In genomic region chr3:153977148-153977547, GRCh38 we compare ENCODE assay signal across 13 cellular contexts.
DNase-seq lines count a peak whose midpoint lies in the region; ATAC-seq and TF ChIP-seq lines count a peak whose summit lies in the region.
"Had no signal": no experiment of that assay in that cellular context is flagged by ENCODE, and none has a peak within 500 bp of the region (broad histone marks: within the 10 kb centered on the region; RNA-seq: fewer than 3 reads in every experiment).

No MANE protein-coding gene starts in this region.

- no peak overlapping the region for H3K4ac ChIP-seq in mesenchymal stem cell (ENCODE audit: low read depth in 1 of 2, low read length in 2 of 2)

- no peak overlapping the region for H4K91ac ChIP-seq in mesenchymal stem cell (ENCODE audit: low read length)

- ATAC-seq in left lung, result peak; percentile 41
- ATAC-seq: natural killer cell treated with Interleukin-12 subunit alpha and Interleukin-12 subunit beta and Interleukin-15 and Interleukin-18, amount 100 ng/mL, for 72 hours had no signal

- no peaks in the 10 kb centered on the region for H3K79me1 ChIP-seq in mesenchymal stem cell (replicated peaks; ENCODE audit: low read length, poor library complexity, severe bottlenecking)

- H3K4me1 ChIP-seq in adipocyte (ENCODE audit: control insufficient read depth, insufficient read depth, low read length) (peaks cover 18% of the 10 kb centered on the region), esophagus muscularis mucosa (peaks cover 6 to 42% (median 28%) of the 10 kb centered on the region in 4 donors), left lung (no peaks in the 10 kb centered on the region), tibial nerve (peaks cover 0 to 50% (median 15%) of the 10 kb centered on the region in 4 donors), mesenchymal stem cell (ENCODE audit: control insufficient read depth, insufficient read depth, low read depth, low read length) (peaks cover 4% of the 10 kb centered on the region)
- H3K4me1 ChIP-seq: Peyer's patch had no signal

- no peak for TF ChIP-seq POLR2A in esophagus muscularis mucosa (IDR thresholded peaks at IDR 0.05; ENCODE audit: low read depth)
- no peak for TF ChIP-seq POLR2A in tibial nerve (IDR thresholded peaks at IDR 0.05)

- no peak overlapping the region for H4K8ac ChIP-seq in mesenchymal stem cell (ENCODE audit: low read length)

- intact Hi-C loops in esophagus muscularis mucosa (cut with DNase I) (no loop called here), left lung (cut with DNase I) (no loop called here)

- H3K4me3 ChIP-seq in adipocyte (ENCODE audit: low read length) (no peak overlapping the region), esophagus muscularis mucosa (no peak overlapping the region), left lung (no peak overlapping the region), tibial nerve (peak overlapping the region in 1 of 4 donors; percentile 17), mesenchymal stem cell (ENCODE audit: insufficient read depth in 1 of 2, low read depth in 1 of 2, low read length in 2 of 2) (no peak overlapping the region)
- H3K4me3 ChIP-seq: breast epithelium, Peyer's patch had no signal

- TF ChIP-seq EP300 in esophagus muscularis mucosa (IDR thresholded peaks at IDR 0.05), result no peak
- TF ChIP-seq EP300 in tibial nerve (IDR thresholded peaks at IDR 0.05), result peak in 1 of 2 donors; percentile 48

- H2AK5ac ChIP-seq in mesenchymal stem cell (ENCODE audit: low read length, severe bottlenecking), result no peak overlapping the region

- no peak overlapping the region for H3K18ac ChIP-seq in mesenchymal stem cell (ENCODE audit: low read depth in 1 of 2, low read length in 2 of 2)

- H3K9ac ChIP-seq in adipocyte (ENCODE audit: low read length) (no peak overlapping the region), mesenchymal stem cell (ENCODE audit: low read length) (no peak overlapping the region)

- H2BK120ac ChIP-seq in mesenchymal stem cell (ENCODE audit: low read depth, low read length), result no peak overlapping the region

- no peak overlapping the region for H3K23ac ChIP-seq in mesenchymal stem cell (ENCODE audit: low read length in 2 of 2)

- H3K9me3 ChIP-seq in adipocyte (ENCODE audit: control insufficient read depth, low read length) (peaks cover 4% of the 10 kb centered on the region), esophagus muscularis mucosa (no peaks in the 10 kb centered on the region), left lung (no peaks in the 10 kb centered on the region), tibial nerve (no peaks in the 10 kb centered on the region), mesenchymal stem cell (ENCODE audit: control insufficient read depth, low read length) (no peaks in the 10 kb centered on the region)
- H3K9me3 ChIP-seq: breast epithelium, Peyer's patch had no signal

- H3K27me3 ChIP-seq in adipocyte (replicated peaks; ENCODE audit: control insufficient read depth, insufficient read depth, low read length), result no peaks in the 10 kb centered on the region
- no peaks in the 10 kb centered on the region for H3K27me3 ChIP-seq in esophagus muscularis mucosa
- no peaks in the 10 kb centered on the region for H3K27me3 ChIP-seq in left lung
- no peaks in the 10 kb centered on the region for H3K27me3 ChIP-seq in tibial nerve
- H3K27me3 ChIP-seq in mesenchymal stem cell (ENCODE audit: control insufficient read depth in 1 of 2, insufficient read depth in 1 of 2, low read length in 2 of 2), result no peaks in the 10 kb centered on the region
- H3K27me3 ChIP-seq: breast epithelium, Peyer's patch had no signal

- WGBS in esophagus muscularis mucosa, result 25% methylated on average over 2 of the region's 2 CpGs
- WGBS in tibial nerve, 2 donors, result 11% methylated on average over 2 of the region's 2 CpGs
- WGBS in mesenchymal stem cell, result 88% methylated on average over 2 of the region's 2 CpGs

- H2BK5ac ChIP-seq in mesenchymal stem cell (ENCODE audit: low read depth, low read length, poor library complexity, severe bottlenecking), result no peak overlapping the region

- no peak overlapping the region for H3K14ac ChIP-seq in mesenchymal stem cell (ENCODE audit: low read length in 2 of 2)

- DNase-seq in adipocyte (ENCODE audit: low read depth) (peak; percentile 7), esophagus muscularis mucosa (ENCODE audit: extremely low spot score) (no peak), left lung (no peak), tibial nerve (ENCODE audit: low spot score in 2 of 2) (peak in 1 of 2 donors; percentile 45), NCI-H187 (lab: John Stamatoyannopoulos, UW) (no peak), mesenchymal stem cell (no peak)
- no peak for DNase-seq in stimulated activated CD4-positive, alpha-beta T cell treated with anti-CD3 and anti-CD28 coated beads, Interleukin-4, amount 100 ng/mL, for 24 hours
- DNase-seq: activated CD4-positive, alpha-beta T cell treated with anti-CD3 and anti-CD28 coated beads, Interleukin-2, amount 50 U/mL, for 48 hours; CD8-positive, alpha-beta memory T cell; NCI-H226; Peyer's patch had no signal

- no peak overlapping the region for H2AFZ ChIP-seq in mesenchymal stem cell (ENCODE audit: low read depth, low read length)

- no peak overlapping the region for H2BK15ac ChIP-seq in mesenchymal stem cell (ENCODE audit: low read depth, poor library complexity, severe bottlenecking)

- H2BK12ac ChIP-seq in mesenchymal stem cell (ENCODE audit: low read length in 2 of 2), result no peak overlapping the region

- no peak overlapping the region for H3K4me2 ChIP-seq in mesenchymal stem cell (ENCODE audit: low read length, poor library complexity, severe bottlenecking)

- no peak for TF ChIP-seq CTCF in esophagus muscularis mucosa (IDR thresholded peaks at IDR 0.05)
- TF ChIP-seq CTCF in left lung (IDR thresholded peaks at IDR 0.05), result no peak
- no peak for TF ChIP-seq CTCF in tibial nerve (IDR thresholded peaks at IDR 0.05)

- no peaks in the 10 kb centered on the region for H3K36me3 ChIP-seq in adipocyte (ENCODE audit: control insufficient read depth, insufficient read depth, low read length, severe bottlenecking)
- no peaks in the 10 kb centered on the region for H3K36me3 ChIP-seq in esophagus muscularis mucosa
- no peaks in the 10 kb centered on the region for H3K36me3 ChIP-seq in left lung
- H3K36me3 ChIP-seq in tibial nerve, result no peaks in the 10 kb centered on the region
- no peaks in the 10 kb centered on the region for H3K36me3 ChIP-seq in mesenchymal stem cell (ENCODE audit: control insufficient read depth in 1 of 2, insufficient read depth in 2 of 2, low read depth in 1 of 2, low read length in 2 of 2)
- H3K36me3 ChIP-seq: breast epithelium, Peyer's patch had no signal

- peak overlapping the region in 3 of 4 donors; percentile 2 to 51 (median 3) for H3K27ac ChIP-seq in esophagus muscularis mucosa (replicated peaks in 1 of 4)
- no peak overlapping the region for H3K27ac ChIP-seq in left lung
- H3K27ac ChIP-seq in tibial nerve, result peak overlapping the region; percentile 8 to 85 (median 54)
- H3K27ac ChIP-seq in mesenchymal stem cell (ENCODE audit: low read length, poor library complexity, severe bottlenecking), result no peak overlapping the region
- H3K27ac ChIP-seq: Peyer's patch had no signal

Comparison
In these comparisons a context has a peak if more than half of its experiments do, and no peak if none do; other contexts are left out.
1. H3K27ac ChIP-seq: peak in esophagus muscularis mucosa (3 of 4) and tibial nerve (4 of 4); none in left lung (0 of 2) and mesenchymal stem cell (single experiment).